In the genomic region with DNA sequence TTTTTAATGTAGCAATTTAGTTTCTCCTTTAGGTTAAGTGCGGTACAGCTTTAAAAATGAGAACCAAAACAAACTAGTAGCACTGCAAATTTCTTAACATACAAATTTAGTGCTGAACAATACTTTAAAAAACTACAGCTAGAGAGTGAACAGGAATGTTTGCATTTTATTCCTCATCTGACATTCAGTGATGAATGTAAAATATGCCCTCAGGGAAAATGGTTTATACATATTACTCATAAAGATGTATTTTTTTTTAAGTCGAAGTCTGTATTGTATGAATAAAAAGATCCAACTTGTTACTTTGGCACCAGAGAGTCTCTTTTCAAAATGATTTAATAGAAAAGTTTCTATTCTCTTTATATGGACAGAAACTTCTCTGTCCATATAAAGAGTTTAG, we compare ENCODE assay signal across 27 cellular contexts.
DNase-seq lines count a peak whose midpoint lies in the region; ATAC-seq and TF ChIP-seq lines count a peak whose summit lies in the region.
"Had no signal": no experiment of that assay in that cellular context is flagged by ENCODE, and none has a peak within 500 bp of the region (broad histone marks: within the 10 kb centered on the region; RNA-seq: fewer than 3 reads in every experiment).

No MANE protein-coding gene starts in this region.

- H3K36me3 ChIP-seq in adipocyte (ENCODE audit: control insufficient read depth, insufficient read depth, low read length, severe bottlenecking) (no peaks in the 10 kb centered on the region), Peyer's patch (no peaks in the 10 kb centered on the region)
- H3K36me3 ChIP-seq: sigmoid colon had no signal

- H3K4me3 Mint-ChIP-seq in HFFc6, result peak overlapping the region; percentile 66
- H3K4me3 Mint-ChIP-seq: activated CD8-positive, alpha-beta T cell treated with anti-CD3 and anti-CD28 coated beads, Interleukin-2, amount 10 ng/mL, durations not matched to agents 7 days and 5 days; activated naive CD4-positive, alpha-beta T cell treated with anti-CD3 and anti-CD28 coated beads, Interleukin-2, amount 50 U/mL, for 24 hours; CD4-positive, CD25-positive, alpha-beta regulatory T cell; endodermal cell; IgD-negative memory B cell; neural progenitor cell; stimulated activated effector memory CD8-positive, alpha-beta T cell treated with anti-CD3 and anti-CD28 coated beads, Interleukin-12 subunit alpha, Interleukin-12 subunit beta, amount 100 ng/mL, for 72 hours; T-helper 17 cell had no signal

- no peak overlapping the region for H3K9ac ChIP-seq in adipocyte (ENCODE audit: low read length)
- H3K9ac ChIP-seq: neural progenitor cell had no signal

- H3K4me3 ChIP-seq in adipocyte (ENCODE audit: low read length), result no peak overlapping the region
- H3K4me3 ChIP-seq in Peyer's patch, result no peak overlapping the region
- H3K4me3 ChIP-seq: neural progenitor cell, sigmoid colon had no signal

- H3K27me3 Mint-ChIP-seq in HFFc6 (ENCODE audit: insufficient read depth), result no peaks in the 10 kb centered on the region; the same call in 1 of the 2 replicates
- H3K27me3 Mint-ChIP-seq: activated naive CD4-positive, alpha-beta T cell treated with anti-CD3 and anti-CD28 coated beads, Interleukin-2, amount 50 U/mL, for 24 hours; CD4-positive, CD25-positive, alpha-beta regulatory T cell; IgD-negative memory B cell; progenitor cell of endocrine pancreas; T-helper 17 cell had no signal

- peaks cover 24% of the 10 kb centered on the region for H3K9me3 ChIP-seq in adipocyte (ENCODE audit: control insufficient read depth, low read length)
- no peaks in the 10 kb centered on the region for H3K9me3 ChIP-seq in Peyer's patch

- H3K27ac ChIP-seq in Peyer's patch, result no peak overlapping the region
- H3K27ac ChIP-seq: neural progenitor cell, sigmoid colon had no signal

- TF ChIP-seq POLR2A in Peyer's patch (IDR thresholded peaks at IDR 0.05), result no peak

- peak; percentile 28 for DNase-seq in HFFc6
- DNase-seq in adipocyte (ENCODE audit: low read depth), result peak; percentile 72
- DNase-seq in fibroblast of peridontal ligament (ENCODE audit: extremely low read depth), result peak; percentile 71
- DNase-seq in stromal cell of bone marrow (ENCODE audit: low read depth), result peak; percentile 11
- no peak for DNase-seq in Peyer's patch
- DNase-seq in amygdala (lab: John Stamatoyannopoulos, UW), result no peak
- DNase-seq: activated CD4-positive, CD25-positive, alpha-beta regulatory T cell treated with anti-CD3 and anti-CD28 coated beads, Interleukin-2, amount 50 U/mL, for 72 hours; activated CD8-positive, alpha-beta T cell treated with anti-CD3 and anti-CD28 coated beads, Interleukin-2, amount 10 ng/mL, durations not matched to agents 7 days and 5 days; aorta; CD4-positive, CD25-positive, alpha-beta regulatory T cell; cortex of kidney; endodermal cell; GOT3; kidney glomerular epithelial cell; NCI-H1092; NCI-H187; NCI-H526 treated with DMSO at 0.1 percent for 48 hours; sigmoid colon; stimulated activated CD4-positive, alpha-beta T cell treated with anti-CD3 and anti-CD28 coated beads, Interleukin-4, amount 100 ng/mL, for 24 hours; T-helper 17 cell had no signal

- TF ChIP-seq CTCF in HFFc6 (IDR thresholded peaks at IDR 0.05) (no peak), Peyer's patch (IDR thresholded peaks at IDR 0.05) (no peak)

- peaks cover 19% of the 10 kb centered on the region for H3K9me3 Mint-ChIP-seq in HFFc6

- no peaks in the 10 kb centered on the region for H3K27me3 ChIP-seq in adipocyte (replicated peaks; ENCODE audit: control insufficient read depth, insufficient read depth, low read length)
- no peaks in the 10 kb centered on the region for H3K27me3 ChIP-seq in Peyer's patch
- H3K27me3 ChIP-seq: neural progenitor cell, sigmoid colon had no signal

- H3K27ac Mint-ChIP-seq in HFFc6, result peak overlapping the region; percentile 71
- H3K27ac Mint-ChIP-seq: activated CD8-positive, alpha-beta T cell treated with anti-CD3 and anti-CD28 coated beads, Interleukin-2, amount 10 ng/mL, durations not matched to agents 7 days and 5 days; activated naive CD4-positive, alpha-beta T cell treated with anti-CD3 and anti-CD28 coated beads, Interleukin-2, amount 50 U/mL, for 24 hours; activated T-helper 2 cell treated with anti-CD3 and anti-CD28 coated beads, Interferon-gamma antibody, Interleukin-2, Interleukin-4, amounts not matched to agents 10 μg/mL and 5 μg/mL and 100 μg/mL, durations not matched to agents 14 hours and 24 hours and 36 hours; CD4-positive, CD25-positive, alpha-beta regulatory T cell; endodermal cell; IgD-negative memory B cell; neural progenitor cell; progenitor cell of endocrine pancreas; stimulated activated effector memory CD8-positive, alpha-beta T cell treated with anti-CD3 and anti-CD28 coated beads, Interleukin-12 subunit alpha, Interleukin-12 subunit beta, amount 100 ng/mL, for 72 hours; T-helper 17 cell had no signal

- H3K4me1 ChIP-seq in adipocyte (ENCODE audit: control insufficient read depth, insufficient read depth, low read length) (peaks cover 6% of the 10 kb centered on the region), Peyer's patch (no peaks in the 10 kb centered on the region)
- H3K4me1 ChIP-seq: neural progenitor cell, sigmoid colon had no signal

- H3K4me1 Mint-ChIP-seq in HFFc6 (ENCODE audit: low read depth), result peaks cover 49% of the 10 kb centered on the region
- H3K4me1 Mint-ChIP-seq: activated naive CD4-positive, alpha-beta T cell treated with anti-CD3 and anti-CD28 coated beads, Interleukin-2, amount 50 U/mL, for 24 hours; CD4-positive, CD25-positive, alpha-beta regulatory T cell; endodermal cell; neural progenitor cell; stimulated activated effector memory CD8-positive, alpha-beta T cell treated with anti-CD3 and anti-CD28 coated beads, Interleukin-12 subunit alpha, Interleukin-12 subunit beta, amount 100 ng/mL, for 72 hours; T-helper 17 cell had no signal

- peaks cover 68% of the 10 kb centered on the region for H3K36me3 Mint-ChIP-seq in HFFc6 (ENCODE audit: low read depth)
- H3K36me3 Mint-ChIP-seq: stimulated activated effector memory CD8-positive, alpha-beta T cell treated with anti-CD3 and anti-CD28 coated beads, Interleukin-12 subunit alpha, Interleukin-12 subunit beta, amount 100 ng/mL, for 72 hours had no signal

- ATAC-seq in HG02970 (IDR thresholded peaks at IDR 0.05; ENCODE audit: low FRiP score, unreplicated experiment), result no peak
- ATAC-seq: activated CD8-positive, alpha-beta T cell treated with anti-CD3 and anti-CD28 coated beads, Interleukin-2, amount 10 ng/mL, durations not matched to agents 7 days and 5 days; stimulated activated effector memory CD8-positive, alpha-beta T cell treated with anti-CD3 and anti-CD28 coated beads, Interleukin-12 subunit alpha, Interleukin-12 subunit beta, amount 100 ng/mL, for 72 hours; T-helper 17 cell had no signal

Comparison
In these comparisons a context has a peak if more than half of its experiments do, and no peak if none do; other contexts are left out.
1. DNase-seq: peak in HFFc6 (single experiment), adipocyte (single experiment), fibroblast of peridontal ligament (single experiment) and stromal cell of bone marrow (single experiment); none in Peyer's patch (0 of 3) and amygdala (0 of 56).